ENCODE assay signal across 1 cellular context in genomic region chr1:246435421-246436041, GRCh38.
TF ChIP-seq lines count a peak whose summit lies in the region.

No MANE protein-coding gene starts in this region.

TF ChIP-seq in K562, 482 proteins besides CTCF, POLR2A, EP300 and RAD21 (continued from another document):
- TF ChIP-seq, protein P1, sequence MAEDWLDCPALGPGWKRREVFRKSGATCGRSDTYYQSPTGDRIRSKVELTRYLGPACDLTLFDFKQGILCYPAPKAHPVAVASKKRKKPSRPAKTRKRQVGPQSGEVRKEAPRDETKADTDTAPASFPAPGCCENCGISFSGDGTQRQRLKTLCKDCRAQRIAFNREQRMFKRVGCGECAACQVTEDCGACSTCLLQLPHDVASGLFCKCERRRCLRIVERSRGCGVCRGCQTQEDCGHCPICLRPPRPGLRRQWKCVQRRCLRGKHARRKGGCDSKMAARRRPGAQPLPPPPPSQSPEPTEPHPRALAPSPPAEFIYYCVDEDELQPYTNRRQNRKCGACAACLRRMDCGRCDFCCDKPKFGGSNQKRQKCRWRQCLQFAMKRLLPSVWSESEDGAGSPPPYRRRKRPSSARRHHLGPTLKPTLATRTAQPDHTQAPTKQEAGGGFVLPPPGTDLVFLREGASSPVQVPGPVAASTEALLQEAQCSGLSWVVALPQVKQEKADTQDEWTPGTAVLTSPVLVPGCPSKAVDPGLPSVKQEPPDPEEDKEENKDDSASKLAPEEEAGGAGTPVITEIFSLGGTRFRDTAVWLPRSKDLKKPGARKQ (CRISPR knock-in tag; IDR thresholded peaks at IDR 0.05) = 0 out of 2 replicates have a peak, but pooled peaks have one; percentile 35
- TF ChIP-seq PHF8 (IDR thresholded peaks at IDR 0.05; ENCODE audit: borderline replicate concordance, low read length) (no peak), THRA (IDR thresholded peaks at IDR 0.05) (no peak), DDX20 (tag; IDR thresholded peaks at IDR 0.05; ENCODE audit: low read depth) (no peak), BDP1 (IDR thresholded peaks at IDR 0.05; ENCODE audit: insufficient read depth, insufficient read length) (no peak), ZNF668 (CRISPR knock-in tag; IDR thresholded peaks at IDR 0.05) (no peak)
